ENCODE assay signal across 12 cellular contexts in the genomic region with DNA sequence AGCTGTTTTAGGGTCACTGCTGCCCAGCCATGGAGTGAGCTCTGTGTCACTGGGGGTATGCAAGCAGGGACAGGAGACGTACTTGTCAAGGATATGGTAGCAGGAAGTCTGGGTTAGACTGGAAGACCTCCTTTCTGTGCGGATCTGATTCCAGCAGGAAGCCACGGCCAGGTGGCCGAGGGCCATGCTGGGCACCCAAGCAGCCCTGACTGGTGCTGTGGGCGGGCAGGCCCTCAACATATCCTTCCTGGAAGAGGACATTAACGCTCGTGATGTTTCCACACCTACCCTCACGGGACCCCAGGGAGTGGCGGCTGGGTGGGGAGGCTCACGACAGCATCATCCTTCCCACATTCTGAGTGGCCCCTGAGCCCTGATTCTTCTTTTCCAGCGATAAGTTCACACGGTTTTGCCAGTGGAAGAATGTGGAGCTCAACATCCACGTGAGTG. TPM values are rescaled to one million over a fixed set of nuclear protein-coding genes. Genes with fewer than 3 reads are reported as not detected.
DNase-seq lines count a peak whose midpoint lies in the region; ATAC-seq and TF ChIP-seq lines count a peak whose summit lies in the region.
"Had no signal": no experiment of that assay in that cellular context is flagged by ENCODE, and none has a peak within 500 bp of the region (broad histone marks: within the 10 kb centered on the region; RNA-seq: fewer than 3 reads in every experiment).

No MANE protein-coding gene starts in this region.

- H3K27me3 Mint-ChIP-seq in CD4-positive, alpha-beta memory T cell = no peaks in the 10 kb centered on the region

- H3K9me3 Mint-ChIP-seq in CD4-positive, alpha-beta memory T cell = no peaks in the 10 kb centered on the region
- H3K9me3 Mint-ChIP-seq: endodermal cell had no signal

- H3K4me1 ChIP-seq in CD4-positive, alpha-beta memory T cell (ENCODE audit: insufficient read depth, low read length) = peaks cover 89% of the 10 kb centered on the region
- H3K4me1 ChIP-seq in esophagus squamous epithelium = peaks cover 37 to 76% (median 42%) of the 10 kb centered on the region in 3 donors
- H3K4me1 ChIP-seq: parathyroid adenoma had no signal

- H3K4me3 ChIP-seq in CD4-positive, alpha-beta memory T cell (ENCODE audit: low read length in 2 of 2) = no peak overlapping the region
- H3K4me3 ChIP-seq in NB4 (ENCODE audit: low read depth, low read length) (no peak overlapping the region), esophagus squamous epithelium (no peak overlapping the region)
- H3K4me3 ChIP-seq: SK-N-MC had no signal

- CTCF ChIA-PET in CD4-positive, alpha-beta memory T cell (lab: Charles Lee; ENCODE audit: partially characterized antibody) = interaction anchor here (0.7 to 1.5 kb wide), 3 partner anchors 9 to 37 kb away, joined by 3 to 4 read pairs (median 4); no protein-coding TSS in a partner anchor

- peaks cover 27 to 86% (median 42%) of the 10 kb centered on the region in 4 donors for H3K4me1 Mint-ChIP-seq in CD4-positive, alpha-beta memory T cell

- peak overlapping the region in 5 of 8 donors; percentile 7 to 30 (median 13) for H3K4me3 Mint-ChIP-seq in CD4-positive, alpha-beta memory T cell
- H3K4me3 Mint-ChIP-seq: endodermal cell had no signal

- 56 to 75% methylated on average over 4 to 7 of the region's 13 CpGs for WGBS in esophagus squamous epithelium, 2 donors

- peak overlapping the region; percentile 63 to 97 (median 91) for H3K27ac Mint-ChIP-seq in CD4-positive, alpha-beta memory T cell
- H3K27ac Mint-ChIP-seq: endodermal cell had no signal

- no peak for TF ChIP-seq POLR2A in NB4 (IDR thresholded peaks at IDR 0.05; ENCODE audit: extremely low read depth, insufficient read length)
- TF ChIP-seq POLR2A in esophagus squamous epithelium (IDR thresholded peaks at IDR 0.05) = no peak

- POLR2A ChIA-PET in CD4-positive, alpha-beta memory T cell (lab: Charles Lee; ENCODE audit: partially characterized antibody) = interaction anchor here (0.6 to 21.8 kb wide), 6 partner anchors 6 to 1558 kb away, joined by 3 to 1163 read pairs (median 34); a partner anchor contains a TSS

- H3K9me3 ChIP-seq in CD4-positive, alpha-beta memory T cell (ENCODE audit: control insufficient read depth in 1 of 2, low read length in 2 of 2) = no peaks in the 10 kb centered on the region
- no peaks in the 10 kb centered on the region for H3K9me3 ChIP-seq in esophagus squamous epithelium

- H3K27ac ChIP-seq in CD4-positive, alpha-beta memory T cell (ENCODE audit: low read depth, low read length) = peak overlapping the region; percentile 95
- peak overlapping the region in 3 of 4 donors; percentile 97 to 98 (median 97) for H3K27ac ChIP-seq in esophagus squamous epithelium
- H3K27ac ChIP-seq: parathyroid adenoma, SK-N-MC had no signal

- H3K36me3 Mint-ChIP-seq in CD4-positive, alpha-beta memory T cell = peaks cover 40 to 60% of the 10 kb centered on the region in 2 donors

- peak in 1 of 5 donors; percentile 31 for DNase-seq in CD4-positive, alpha-beta memory T cell
- peak; percentile 48 for DNase-seq in NB4 (ENCODE audit: low read depth)
- DNase-seq in esophagus squamous epithelium (lab: John Stamatoyannopoulos, UW) = no peak
- DNase-seq in sciatic nerve (ENCODE audit: low spot score) = peak; percentile 50
- DNase-seq in NCI-H2081 (lab: John Stamatoyannopoulos, UW) = no peak
- no peak for DNase-seq in stimulated activated naive CD4-positive, alpha-beta T cell treated with Interleukin-2 at 50 U/mL for 16 hours (lab: John Stamatoyannopoulos, UW)
- DNase-seq: activated CD4-positive, alpha-beta T cell treated with anti-CD3 and anti-CD28 coated beads, Interleukin-2, amount 50 U/mL, for 1 hour; endodermal cell had no signal

- peaks cover 79% of the 10 kb centered on the region for H3K36me3 ChIP-seq in CD4-positive, alpha-beta memory T cell (ENCODE audit: insufficient read depth, low read length)
- H3K36me3 ChIP-seq in esophagus squamous epithelium = peaks cover 56 to 82% (median 62%) of the 10 kb centered on the region in 3 donors

- intact Hi-C loops in CD4-positive, alpha-beta memory T cell (cut with micrococcal nuclease) = no loop called here
- intact Hi-C loops in esophagus squamous epithelium (cut with DNase I) (no loop called here), sciatic nerve (cut with DNase I) (no loop called here)

- TF ChIP-seq CTCF in NB4 (IDR thresholded peaks at IDR 0.05; ENCODE audit: low read depth, low read length) (no peak), esophagus squamous epithelium (IDR thresholded peaks at IDR 0.05) (no peak)

- no peak for ATAC-seq in sciatic nerve
- ATAC-seq in HG03280 (IDR thresholded peaks at IDR 0.05; ENCODE audit: unreplicated experiment) = no peak
- ATAC-seq in GM19023 (IDR thresholded peaks at IDR 0.05; ENCODE audit: unreplicated experiment) = no peak

- H3K27me3 ChIP-seq in CD4-positive, alpha-beta memory T cell (ENCODE audit: insufficient read depth, low read length) = no peaks in the 10 kb centered on the region
- no peaks in the 10 kb centered on the region for H3K27me3 ChIP-seq in esophagus squamous epithelium

RNA-seq across cellular contexts. Expression of a gene that starts 8.7 kb away (rescaled TPM):
- total RNA-seq in CD4-positive, alpha-beta memory T cell = 100 to 1,000 TPM; 244 to 247 TPM
- 10 to 100 TPM; 12.0 to 31.3 TPM for polyA plus RNA-seq in CD4-positive, alpha-beta memory T cell
- total RNA-seq in esophagus squamous epithelium = 10 to 100 TPM; 27.4 to 50.6 (median 41.6) TPM
- total RNA-seq in sciatic nerve = 69.7 TPM

RNA-seq across cellular contexts. Expression of a gene that starts 14.1 kb away (rescaled TPM):
- 100 to 1,000 TPM; 299 to 310 TPM for total RNA-seq in CD4-positive, alpha-beta memory T cell
- 10 to 100 TPM; 12.8 to 63.7 TPM for polyA plus RNA-seq in CD4-positive, alpha-beta memory T cell
- total RNA-seq in esophagus squamous epithelium (10 to 100 TPM; 54.1 to 93.2 (median 68.5) TPM), sciatic nerve (61.7 TPM)

RNA-seq across cellular contexts. Expression of a gene that starts 23.0 kb away (rescaled TPM):
- 10 to 100 TPM; 22.5 to 26.3 TPM for total RNA-seq in CD4-positive, alpha-beta memory T cell
- polyA plus RNA-seq in CD4-positive, alpha-beta memory T cell = 1 to 10 TPM in 1 of 2 donors, under 1 TPM in 1; 0.79 to 6.5 TPM
- total RNA-seq in esophagus squamous epithelium (10 to 100 TPM; 51.4 to 78.4 (median 64.8) TPM), sciatic nerve (40.7 TPM)

Comparison
In these comparisons a context has a peak if more than half of its experiments do, and no peak if none do; other contexts are left out.
1. DNase-seq: peak in NB4 (single experiment) and sciatic nerve (single experiment); none in esophagus squamous epithelium (single experiment), NCI-H2081 (0 of 2) and stimulated activated naive CD4-positive, alpha-beta T cell treated with Interleukin-2 at 50 U/mL for 16 hours (single experiment).